Comparison of ENCODE assay signal across 8 cellular contexts in genomic region chr19:10194500-10195198, GRCh38. TPM values are rescaled to one million over a fixed set of nuclear protein-coding genes. Genes with fewer than 3 reads are reported as not detected.
DNase-seq lines count a peak whose midpoint lies in the region; ATAC-seq and TF ChIP-seq lines count a peak whose summit lies in the region.

DNMT1 (minus strand) TSS chr19:10194953; CDS start chr19:10194899, 54 bp downstream.

- ATAC-seq in GM19035 (IDR thresholded peaks at IDR 0.05; ENCODE audit: unreplicated experiment) (peak; percentile 79), HG03378 (IDR thresholded peaks at IDR 0.05; ENCODE audit: unreplicated experiment) (peak; percentile 72)

- peak within 1 kb of the TSS; percentile 77 for H3K4me3 ChIP-seq in AG10803 (ENCODE audit: low read length)
- H3K4me3 ChIP-seq in kidney epithelial cell (ENCODE audit: low read depth, low read length), result peak within 1 kb of the TSS; percentile 92

- H3K27me3 ChIP-seq in kidney epithelial cell (ENCODE audit: control insufficient read depth, insufficient read depth, low read length), result no peaks in the 10 kb centered on the region

- H3K36me3 ChIP-seq in kidney epithelial cell (ENCODE audit: control insufficient read depth, insufficient read depth, low read length), result no peaks in the 10 kb centered on the region

- no peak for TF ChIP-seq CTCF in AG10803 (conservative IDR thresholded peaks at IDR 0.05; ENCODE audit: low read length)
- no peak for TF ChIP-seq CTCF in kidney epithelial cell (IDR thresholded peaks at IDR 0.05; ENCODE audit: insufficient read depth, low read length, poor library complexity, severe bottlenecking)

- DNase-seq in AG10803 (ENCODE audit: low read depth) (peak; percentile 96), NCI-H510A treated with DMSO at 0.1 percent for 48 hours (lab: John Stamatoyannopoulos, UW) (peak; percentile 97), cerebellum (ENCODE audit: low spot score) (peak; percentile 99), kidney epithelial cell (ENCODE audit: low read depth) (no peak)
- DNase-seq in activated CD4-positive, alpha-beta T cell treated with anti-CD3 and anti-CD28 coated beads for 24 hours (ENCODE audit: low read depth in 2 of 2), result peak; percentile 97 to 99
- DNase-seq in stimulated activated CD4-positive, alpha-beta T cell treated with anti-CD3 and anti-CD28 coated beads, Interleukin-15, amount 100 ng/mL, for 24 hours, result peak; percentile 99

RNA-seq across cellular contexts. Expression of gene DNMT1, which starts in this region (rescaled TPM):
- total RNA-seq in cerebellum (42.7 TPM), kidney epithelial cell (66.9 and 75.6 TPM in 2 replicates)
